In the genomic region with DNA sequence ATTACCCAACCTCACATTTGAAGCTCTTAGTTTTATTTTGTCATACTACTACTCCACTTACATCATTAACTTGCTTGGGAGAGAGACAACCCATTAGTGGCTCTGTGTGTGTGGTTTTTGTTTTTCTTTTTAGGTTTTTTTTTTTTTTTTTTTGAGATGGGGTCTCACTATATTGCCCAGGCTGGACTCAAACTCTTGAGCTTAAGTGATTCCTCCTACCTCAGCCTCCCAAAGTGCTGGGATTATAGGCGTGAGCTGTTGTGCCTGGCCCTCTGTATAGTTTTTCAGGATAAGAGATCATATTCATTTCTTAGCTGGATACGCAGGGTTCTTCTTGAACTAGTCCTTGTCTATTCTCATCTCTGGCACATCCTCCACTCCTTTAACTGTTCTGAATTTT, we compare ENCODE assay signal across 24 cellular contexts. TPM values are rescaled to one million over a fixed set of nuclear protein-coding genes. Genes with fewer than 3 reads are reported as not detected.
DNase-seq lines count a peak whose midpoint lies in the region; ATAC-seq and TF ChIP-seq lines count a peak whose summit lies in the region.
"Had no signal": no experiment of that assay in that cellular context is flagged by ENCODE, and none has a peak within 500 bp of the region (broad histone marks: within the 10 kb centered on the region; RNA-seq: fewer than 3 reads in every experiment).

No MANE protein-coding gene starts in this region.

- H3K9me3 Mint-ChIP-seq in stimulated activated naive CD8-positive, alpha-beta T cell treated with anti-CD3 and anti-CD28 coated beads, Interleukin-15, Interleukin-2, amounts not matched to agents 100 ng/mL and 50 ng/mL, for 24 hours, result no peaks in the 10 kb centered on the region
- H3K9me3 Mint-ChIP-seq in stimulated activated naive CD8-positive, alpha-beta T cell treated with anti-CD3 and anti-CD28 coated beads, Interleukin-15, amount 100 ng/mL, for 72 hours, result no peaks in the 10 kb centered on the region
- H3K9me3 Mint-ChIP-seq: nephron progenitor cell, type B pancreatic cell had no signal

- DNase-seq in stimulated activated naive CD8-positive, alpha-beta T cell treated with anti-CD3 and anti-CD28 coated beads, Interleukin-15, amount 100 ng/mL, for 72 hours, result no peak
- DNase-seq in T-helper 17 cell (no peak), left lobe of liver (ENCODE audit: low spot score) (no peak), kidney tubule cell (ENCODE audit: low spot score) (no peak), GM10266 (ENCODE audit: extremely low spot score) (no peak)
- DNase-seq: activated CD8-positive, alpha-beta memory T cell treated with anti-CD3 and anti-CD28 coated beads, Interleukin-2, amount 10 ng/mL, durations not matched to agents 7 days and 5 days; cerebellar nuclear complex; DMS 273 treated with DMSO at 0.1 percent for 48 hours; dorsolateral prefrontal cortex; EL; GM23248; hypothalamus; Kasumi-1; left ventricle myocardium superior; midbrain; NCI-H146; NCI-H446 treated with DMSO at 0.1 percent for 48 hours; NCI-H82; nephron progenitor cell; stimulated activated CD4-positive, alpha-beta T cell treated with anti-CD3 and anti-CD28 coated beads, Interleukin-1b, Interleukin-23, amount 100 ng/mL, for 48 hours; stimulated activated CD8-positive, alpha-beta memory T cell treated with anti-CD3 and anti-CD28 coated beads, Interleukin-4, amount 100 ng/mL, for 48 hours had no signal

- no peak overlapping the region for H3K4me3 Mint-ChIP-seq in stimulated activated naive CD8-positive, alpha-beta T cell treated with anti-CD3 and anti-CD28 coated beads, Interleukin-15, Interleukin-2, amounts not matched to agents 100 ng/mL and 50 ng/mL, for 24 hours
- no peak overlapping the region for H3K4me3 Mint-ChIP-seq in stimulated activated naive CD8-positive, alpha-beta T cell treated with anti-CD3 and anti-CD28 coated beads, Interleukin-15, amount 100 ng/mL, for 72 hours
- peak overlapping the region; percentile 7 for H3K4me3 Mint-ChIP-seq in T-helper 17 cell
- H3K4me3 Mint-ChIP-seq: activated CD8-positive, alpha-beta memory T cell treated with anti-CD3 and anti-CD28 coated beads, Interleukin-2, amount 10 ng/mL, durations not matched to agents 7 days and 5 days; nephron progenitor cell; type B pancreatic cell had no signal

- H3K4me1 Mint-ChIP-seq in stimulated activated naive CD8-positive, alpha-beta T cell treated with anti-CD3 and anti-CD28 coated beads, Interleukin-15, Interleukin-2, amounts not matched to agents 100 ng/mL and 50 ng/mL, for 24 hours (ENCODE audit: low read depth), result peaks cover 62% of the 10 kb centered on the region
- H3K4me1 Mint-ChIP-seq in stimulated activated naive CD8-positive, alpha-beta T cell treated with anti-CD3 and anti-CD28 coated beads, Interleukin-15, amount 100 ng/mL, for 72 hours, result peaks cover 64% of the 10 kb centered on the region
- peaks cover 50% of the 10 kb centered on the region for H3K4me1 Mint-ChIP-seq in T-helper 17 cell
- H3K4me1 Mint-ChIP-seq: nephron progenitor cell had no signal

- H3K9me3 ChIP-seq in T-helper 17 cell (ENCODE audit: control insufficient read depth, low read length, poor library complexity, severe bottlenecking), result no peaks in the 10 kb centered on the region

- TF ChIP-seq CTCF in GM10266 (IDR thresholded peaks at IDR 0.05; ENCODE audit: control insufficient read depth, insufficient read depth, low read depth, missing control alignments), result no peak

- H3K27ac Mint-ChIP-seq in stimulated activated naive CD8-positive, alpha-beta T cell treated with anti-CD3 and anti-CD28 coated beads, Interleukin-15, Interleukin-2, amounts not matched to agents 100 ng/mL and 50 ng/mL, for 24 hours, result peak overlapping the region; percentile 24
- H3K27ac Mint-ChIP-seq in stimulated activated naive CD8-positive, alpha-beta T cell treated with anti-CD3 and anti-CD28 coated beads, Interleukin-15, amount 100 ng/mL, for 72 hours, result no peak overlapping the region
- peak overlapping the region; percentile 93 for H3K27ac Mint-ChIP-seq in T-helper 17 cell
- H3K27ac Mint-ChIP-seq: activated CD8-positive, alpha-beta memory T cell treated with anti-CD3 and anti-CD28 coated beads, Interleukin-2, amount 10 ng/mL, durations not matched to agents 7 days and 5 days; type B pancreatic cell had no signal

- no peaks in the 10 kb centered on the region for H3K27me3 Mint-ChIP-seq in stimulated activated naive CD8-positive, alpha-beta T cell treated with anti-CD3 and anti-CD28 coated beads, Interleukin-15, Interleukin-2, amounts not matched to agents 100 ng/mL and 50 ng/mL, for 24 hours
- no peaks in the 10 kb centered on the region for H3K27me3 Mint-ChIP-seq in stimulated activated naive CD8-positive, alpha-beta T cell treated with anti-CD3 and anti-CD28 coated beads, Interleukin-15, amount 100 ng/mL, for 72 hours
- no peaks in the 10 kb centered on the region for H3K27me3 Mint-ChIP-seq in T-helper 17 cell
- H3K27me3 Mint-ChIP-seq: activated CD8-positive, alpha-beta memory T cell treated with anti-CD3 and anti-CD28 coated beads, Interleukin-2, amount 10 ng/mL, durations not matched to agents 7 days and 5 days; type B pancreatic cell had no signal

- ATAC-seq in stimulated activated naive CD8-positive, alpha-beta T cell treated with anti-CD3 and anti-CD28 coated beads, Interleukin-15, amount 100 ng/mL, for 72 hours, result no peak
- ATAC-seq in T-helper 17 cell (no peak), left lobe of liver (peak; percentile 46), HG02642 (IDR thresholded peaks at IDR 0.05; ENCODE audit: poor library complexity, unreplicated experiment) (no peak)
- ATAC-seq: activated CD8-positive, alpha-beta memory T cell treated with anti-CD3 and anti-CD28 coated beads, Interleukin-2, amount 10 ng/mL, durations not matched to agents 7 days and 5 days; left ventricle myocardium superior had no signal

- H3K36me3 Mint-ChIP-seq in stimulated activated naive CD8-positive, alpha-beta T cell treated with anti-CD3 and anti-CD28 coated beads, Interleukin-15, Interleukin-2, amounts not matched to agents 100 ng/mL and 50 ng/mL, for 24 hours (ENCODE audit: low read depth), result peaks cover 85% of the 10 kb centered on the region
- no peaks in the 10 kb centered on the region for H3K36me3 Mint-ChIP-seq in T-helper 17 cell (ENCODE audit: low read depth)

RNA-seq across cellular contexts. Expression of gene KMT2E, which starts 41.1 kb away (rescaled TPM):
- total RNA-seq in T-helper 17 cell, result 100 to 1,000 TPM; 285 to 301 TPM
- total RNA-seq in left lobe of liver, result 22.9 TPM

Comparison
In these comparisons a context has a peak if more than half of its experiments do, and no peak if none do; other contexts are left out.
1. H3K27ac Mint-ChIP-seq: peak in stimulated activated naive CD8-positive, alpha-beta T cell treated with anti-CD3 and anti-CD28 coated beads, Interleukin-15, Interleukin-2, amounts not matched to agents 100 ng/mL and 50 ng/mL, for 24 hours (single experiment) and T-helper 17 cell (single experiment); none in stimulated activated naive CD8-positive, alpha-beta T cell treated with anti-CD3 and anti-CD28 coated beads, Interleukin-15, amount 100 ng/mL, for 72 hours (0 of 2).
2. RNA of gene KMT2E, which starts 41.1 kb away (total RNA-seq): 285 to 301 TPM in T-helper 17 cell; 22.9 TPM in left lobe of liver (single experiment); every median in the first group is over 10 times any median in the second.